Comparison of ENCODE assay signal across 8 cellular contexts in the genomic region with DNA sequence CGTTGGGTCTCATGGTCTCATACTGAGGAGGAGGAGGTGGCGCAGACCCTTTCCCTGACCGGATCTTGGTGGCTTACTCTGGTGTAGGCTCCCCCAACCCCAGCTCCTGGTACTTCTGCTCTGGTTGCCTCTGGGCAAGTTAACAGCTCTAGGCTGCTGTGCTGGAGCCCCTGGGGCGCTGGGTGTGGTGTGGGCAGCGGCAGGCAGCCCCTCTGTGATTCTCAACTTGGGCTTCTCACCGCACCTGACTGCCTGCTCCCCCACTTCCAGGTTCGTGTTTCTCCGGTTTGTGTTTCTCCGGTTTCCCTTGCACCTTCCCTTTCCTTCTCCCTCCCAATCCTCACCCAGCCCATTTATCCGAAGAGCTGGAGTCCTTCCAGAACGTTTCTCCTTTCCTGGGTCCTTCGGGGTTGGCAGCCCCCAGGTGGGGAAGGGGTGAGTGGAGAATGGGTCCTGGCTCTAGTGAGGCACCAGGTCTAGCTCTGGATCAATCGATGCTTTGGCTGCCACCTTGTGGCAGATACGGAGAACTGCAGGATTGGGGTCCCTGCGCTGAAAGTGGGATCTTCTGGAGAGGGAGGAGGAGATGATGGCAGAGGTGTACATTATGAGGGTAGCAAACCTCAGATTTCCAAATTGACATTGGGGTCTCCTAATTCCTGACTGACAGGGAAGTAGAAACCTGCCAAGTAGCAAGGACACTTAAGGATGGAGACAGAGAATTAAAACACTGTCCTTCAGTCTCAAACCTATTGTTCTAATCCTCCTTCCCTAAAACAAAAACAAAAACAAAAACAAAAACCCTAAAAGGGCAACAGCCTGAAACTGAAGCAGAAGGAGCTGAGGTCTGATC. TPM values are rescaled to one million over a fixed set of nuclear protein-coding genes. Genes with fewer than 3 reads are reported as not detected.
DNase-seq lines count a peak whose midpoint lies in the region; ATAC-seq and TF ChIP-seq lines count a peak whose summit lies in the region.

No MANE protein-coding gene starts in this region.

- no peak overlapping the region for H4K91ac ChIP-seq in neuronal stem cell (ENCODE audit: low read depth, low read length, poor library complexity)

- no peak overlapping the region for H2BK5ac ChIP-seq in neuronal stem cell (ENCODE audit: low read length)

- BruUV-seq in PC-3 (replicated peaks; lab: Mats Ljungman, UMichigan), result no TSS peak

- H3K36me3 ChIP-seq in PC-3 (ENCODE audit: low read depth, low read length) (no peaks in the 10 kb centered on the region; the same call in 1 of the 2 replicates), neuronal stem cell (replicated peaks in 1 of 2; ENCODE audit: control insufficient read depth in 2 of 2, insufficient read depth in 2 of 2, low read length in 2 of 2) (no peaks in the 10 kb centered on the region), upper lobe of right lung (no peaks in the 10 kb centered on the region)

- H2BK12ac ChIP-seq in neuronal stem cell (ENCODE audit: low read length), result no peak overlapping the region

- TF ChIP-seq CTCF in PC-3 (conservative IDR thresholded peaks at IDR 0.05; ENCODE audit: low read depth, low read length) (peak; percentile 93), upper lobe of right lung (IDR thresholded peaks at IDR 0.05) (peak; percentile 96)

- peak; percentile 69 for DNase-seq in ELR (ENCODE audit: low read depth)
- peak; percentile 54 for DNase-seq in HT1080 (ENCODE audit: low read depth)
- peak; percentile 85 for DNase-seq in PC-3
- peak; percentile 60 to 70 for DNase-seq in activated T-cell treated with anti-CD3 and anti-CD28 coated beads, Interleukin-2, amount 50 U/mL, for 72 hours
- peak; percentile 53 for DNase-seq in fibroblast of peridontal ligament (ENCODE audit: extremely low read depth)
- DNase-seq in neuronal stem cell (ENCODE audit: low spot score), result peak; percentile 85
- DNase-seq in upper lobe of right lung, result peak; percentile 69

- H3K79me1 ChIP-seq in neuronal stem cell (ENCODE audit: low read depth, low read length), result no peaks in the 10 kb centered on the region

- H3K4me3 Mint-ChIP-seq in activated T-cell treated with anti-CD3 and anti-CD28 coated beads, Interleukin-2, amount 50 U/mL, for 72 hours, result peak overlapping the region; percentile 29 to 73

- H3K9me3 ChIP-seq in PC-3 (ENCODE audit: low read length), result no peaks in the 10 kb centered on the region
- H3K9me3 ChIP-seq in neuronal stem cell (replicated peaks in 1 of 2; ENCODE audit: control insufficient read depth in 2 of 2, insufficient read depth in 1 of 2, low read depth in 1 of 2, low read length in 2 of 2), result peaks cover 0 to 2% of the 10 kb centered on the region in 2 donors
- no peaks in the 10 kb centered on the region for H3K9me3 ChIP-seq in upper lobe of right lung

- no peaks in the 10 kb centered on the region for H4K20me1 ChIP-seq in PC-3 (ENCODE audit: low read length)

- H3K27ac Mint-ChIP-seq in activated T-cell treated with anti-CD3 and anti-CD28 coated beads, Interleukin-2, amount 50 U/mL, for 72 hours, result no peak overlapping the region

- peak overlapping the region; percentile 70 for H3K18ac ChIP-seq in neuronal stem cell (ENCODE audit: low read length)

- POLR2A ChIA-PET in PC-3 (lab: Charles Lee; ENCODE audit: unreplicated experiment), result interaction anchor here (0.5 kb wide), 1 partner anchor 188 kb away, joined by 19 read pairs; no protein-coding TSS in a partner anchor

- no peak overlapping the region for H4K8ac ChIP-seq in neuronal stem cell (ENCODE audit: low read depth, low read length)

- H3K23ac ChIP-seq in neuronal stem cell (ENCODE audit: low read depth, low read length, poor library complexity), result no peak overlapping the region

- peak; percentile 44 for ATAC-seq in PC-3
- ATAC-seq in activated T-cell treated with anti-CD3 and anti-CD28 coated beads, Interleukin-2, amount 50 U/mL, for 72 hours (replicated peaks in 1 of 2), result peak; percentile 63 to 68
- ATAC-seq in upper lobe of right lung, result peak; percentile 76
- ATAC-seq in HG03039 (IDR thresholded peaks at IDR 0.05; ENCODE audit: unreplicated experiment), result no peak

- H3K9ac ChIP-seq in PC-3 (ENCODE audit: low read length) (no peak overlapping the region), neuronal stem cell (ENCODE audit: low read depth, low read length, poor library complexity) (no peak overlapping the region)

- no peaks in the 10 kb centered on the region for H3K9me2 ChIP-seq in PC-3 (replicated peaks; ENCODE audit: low read length)

- H3K4me2 ChIP-seq in PC-3 (ENCODE audit: low read length) (peak overlapping the region; percentile 15; the same call in 1 of the 2 replicates), neuronal stem cell (ENCODE audit: insufficient read depth, low read length, poor library complexity, severe bottlenecking) (peak overlapping the region; percentile 55)

- no peak overlapping the region for H3K14ac ChIP-seq in neuronal stem cell (ENCODE audit: low read length)

- H2AFZ ChIP-seq in PC-3 (ENCODE audit: low read length) (peak overlapping the region; percentile 73), neuronal stem cell (ENCODE audit: low read length) (peak overlapping the region; percentile 39)

- H3K79me2 ChIP-seq in PC-3 (ENCODE audit: low read length), result no peaks in the 10 kb centered on the region

- H2BK120ac ChIP-seq in neuronal stem cell (ENCODE audit: low read depth, low read length), result peak overlapping the region; percentile 22

- H2AK5ac ChIP-seq in neuronal stem cell (ENCODE audit: low read depth, low read length), result peak overlapping the region; percentile 20

- H3K4me1 Mint-ChIP-seq in activated T-cell treated with anti-CD3 and anti-CD28 coated beads, Interleukin-2, amount 50 U/mL, for 72 hours (ENCODE audit: low read depth), result peaks cover 29% of the 10 kb centered on the region

- H3K9me3 Mint-ChIP-seq in activated T-cell treated with anti-CD3 and anti-CD28 coated beads, Interleukin-2, amount 50 U/mL, for 72 hours, result no peaks in the 10 kb centered on the region

- no peak overlapping the region for H3K4me3 ChIP-seq in PC-3 (ENCODE audit: low read length)
- H3K4me3 ChIP-seq in neuronal stem cell (ENCODE audit: low read length in 2 of 2), result no peak overlapping the region
- no peak overlapping the region for H3K4me3 ChIP-seq in upper lobe of right lung

- intact Hi-C loops in PC-3 (cut with micrococcal nuclease) (loop anchor here (1.0 kb wide), 1 partner anchor 41 kb away; no protein-coding TSS in a partner anchor), upper lobe of right lung (cut with DNase I) (no loop called here)

- WGBS in neuronal stem cell (ENCODE audit: extremely low coverage in 2 of 2, insufficient read length in 2 of 2, insufficient replicate concordance in 1 of 2), 2 donors, result no CpG with 5 or more reads among the region's 15 CpGs

- no peak overlapping the region for H3K4ac ChIP-seq in neuronal stem cell (ENCODE audit: low read length)

- H3K27me3 Mint-ChIP-seq in activated T-cell treated with anti-CD3 and anti-CD28 coated beads, Interleukin-2, amount 50 U/mL, for 72 hours (ENCODE audit: low read depth), result peaks cover 39% of the 10 kb centered on the region

- no peaks in the 10 kb centered on the region for H3F3A ChIP-seq in PC-3 (ENCODE audit: low read length, unreplicated experiment)

- H3K27ac ChIP-seq in PC-3 (ENCODE audit: low read length) (no peak overlapping the region), neuronal stem cell (replicated peaks; ENCODE audit: low read length) (no peak overlapping the region), upper lobe of right lung (no peak overlapping the region)

- H3K27me3 ChIP-seq in PC-3 (ENCODE audit: low read length) (peaks cover 11% of the 10 kb centered on the region), neuronal stem cell (ENCODE audit: control insufficient read depth in 3 of 3, insufficient read depth in 3 of 3, low read depth in 1 of 3, low read length in 3 of 3) (peaks cover 3 to 85% (median 30%) of the 10 kb centered on the region in 3 experiments), upper lobe of right lung (peaks cover 59% of the 10 kb centered on the region)

- CTCF ChIA-PET in PC-3 (lab: Charles Lee), result interaction anchor here (0.6 to 2.3 kb wide), 5 partner anchors 10 to 581 kb away, joined by 3 to 13 read pairs (median 5); a partner anchor contains a TSS

- peak overlapping the region; percentile 23 for H2BK15ac ChIP-seq in neuronal stem cell (ENCODE audit: low read length)

- H3K36me3 Mint-ChIP-seq in activated T-cell treated with anti-CD3 and anti-CD28 coated beads, Interleukin-2, amount 50 U/mL, for 72 hours (ENCODE audit: insufficient read depth in 2 of 2), result no peaks in the 10 kb centered on the region

- 0 out of 2 replicates have a peak, but pooled peaks cover 4% of the 10 kb centered on the region for H3K4me1 ChIP-seq in PC-3 (ENCODE audit: insufficient read depth, low read length)
- H3K4me1 ChIP-seq in neuronal stem cell (ENCODE audit: control insufficient read depth in 2 of 2, insufficient read depth in 1 of 2, low read depth in 1 of 2, low read length in 2 of 2), result peaks cover 17 to 35% of the 10 kb centered on the region in 2 donors
- H3K4me1 ChIP-seq in upper lobe of right lung, result peaks cover 20% of the 10 kb centered on the region

RNA-seq across cellular contexts. Expression of a gene that starts 8.3 kb away (rescaled TPM):
- total RNA-seq in HT1080 (2014; rRNA removed; shearing (Covaris generic)), result not detected in 2 replicates
- not detected in 2 replicates for polyA plus RNA-seq in HT1080 (2015; cell fraction: cytosol; rRNA removed)
- not detected in 2 replicates for polyA plus RNA-seq in HT1080 (2015; cell fraction: nucleus; rRNA removed)
- total RNA-seq in PC-3 (2014; rRNA removed), result not detected in 2 replicates
- total RNA-seq in activated T-cell treated with anti-CD3 and anti-CD28 coated beads, Interleukin-2, amount 50 U/mL, for 72 hours, result not detected
- 0.35 TPM for polyA plus RNA-seq in neuronal stem cell (2013, experiment 1 of 2)
- 0.35 TPM for polyA plus RNA-seq in neuronal stem cell (2013, experiment 2 of 2)
- total RNA-seq in upper lobe of right lung, result not detected

RNA-seq across cellular contexts. Expression of a gene that starts 16.3 kb away (rescaled TPM):
- 17.0 and 24.6 TPM in 2 replicates for total RNA-seq in HT1080 (2014; rRNA removed; shearing (Covaris generic))
- polyA plus RNA-seq in HT1080 (2015; cell fraction: cytosol; rRNA removed), result 23.6 and 27.5 TPM in 2 replicates
- polyA plus RNA-seq in HT1080 (2015; cell fraction: nucleus; rRNA removed), result 114 and 123 TPM in 2 replicates
- total RNA-seq in PC-3 (2014; rRNA removed), result 20.4 and 30.6 TPM in 2 replicates
- 10 to 100 TPM; 60.1 to 71.3 TPM for total RNA-seq in activated T-cell treated with anti-CD3 and anti-CD28 coated beads, Interleukin-2, amount 50 U/mL, for 72 hours
- polyA plus RNA-seq in neuronal stem cell (2013, experiment 1 of 2), result 27.1 TPM
- polyA plus RNA-seq in neuronal stem cell (2013, experiment 2 of 2), result 26.1 TPM
- total RNA-seq in upper lobe of right lung, result 191 TPM
